In genomic region chr2:96156926-96157648, GRCh38 we compare ENCODE assay signal across 1 cellular context.
TF ChIP-seq lines count a peak whose summit lies in the region.

No MANE protein-coding gene starts in this region.

TF ChIP-seq in GM12878, 131 proteins besides CTCF, POLR2A, EP300 and RAD21 (continues in another document):
- no peak for TF ChIP-seq STAT1 (conservative IDR thresholded peaks at IDR 0.05)
- peak; percentile 35 for TF ChIP-seq IKZF1 (conservative IDR thresholded peaks at IDR 0.05)
- 0 out of 2 replicates have a peak, but pooled peaks have one; percentile 35 for TF ChIP-seq ZBED1 (IDR thresholded peaks at IDR 0.05; ENCODE audit: borderline replicate concordance)
- peak; percentile 69 for TF ChIP-seq RELA (IDR thresholded peaks at IDR 0.05; ENCODE audit: borderline replicate concordance, partially characterized antibody)
- TF ChIP-seq ESRRA (IDR thresholded peaks at IDR 0.05; ENCODE audit: low read length) = 0 out of 2 replicates have a peak, but pooled peaks have one; percentile 39
- peak; percentile 44; the same call in 1 of the 2 replicates for TF ChIP-seq PKNOX1 (IDR thresholded peaks at IDR 0.05)
- peak; percentile 18 for TF ChIP-seq SKIL (IDR thresholded peaks at IDR 0.05; ENCODE audit: low read depth, poor library complexity, severe bottlenecking)
- TF ChIP-seq ELK1 (IDR thresholded peaks at IDR 0.05; ENCODE audit: low read depth, low read length) = 0 out of 2 replicates have a peak, but pooled peaks have one; percentile 39
- peak; percentile 98 for TF ChIP-seq GATAD2B (conservative IDR thresholded peaks at IDR 0.05; ENCODE audit: low read depth)
- TF ChIP-seq POLR2AphosphoS2 (IDR thresholded peaks at IDR 0.05; ENCODE audit: low read depth, low read length) = 0 out of 2 replicates have a peak, but pooled peaks have one; percentile 48
- peak; percentile 51 for TF ChIP-seq SMARCA5 (IDR thresholded peaks at IDR 0.05)
- TF ChIP-seq RB1 (IDR thresholded peaks at IDR 0.05; ENCODE audit: borderline replicate concordance) = peak; percentile 100
- TF ChIP-seq BCL11A (IDR thresholded peaks at IDR 0.05; ENCODE audit: low read depth, low read length) = peak; percentile 78
- peak; percentile 97 for TF ChIP-seq CUX1 (IDR thresholded peaks at IDR 0.05; ENCODE audit: insufficient replicate concordance, low read depth, low read length)
- TF ChIP-seq ZNF207 (IDR thresholded peaks at IDR 0.05; ENCODE audit: borderline replicate concordance) = peak; percentile 59; the same call in 1 of the 2 replicates
- no peak for TF ChIP-seq PAX8 (IDR thresholded peaks at IDR 0.05)
- 0 out of 2 replicates have a peak, but pooled peaks have one; percentile 13 for TF ChIP-seq IRF4 (IDR thresholded peaks at IDR 0.05; ENCODE audit: low read depth, low read length)
- no peak for TF ChIP-seq KDM1A (IDR thresholded peaks at IDR 0.05; ENCODE audit: borderline replicate concordance)
- no peak for TF ChIP-seq KAT2A (conservative IDR thresholded peaks at IDR 0.05; ENCODE audit: control insufficient read depth, low read depth, low read length)
- TF ChIP-seq MXI1 (IDR thresholded peaks at IDR 0.05; ENCODE audit: low read depth, low read length) = no peak; the same call in 1 of the 2 replicates
- TF ChIP-seq HDGF (IDR thresholded peaks at IDR 0.05) = peak; percentile 83
- peak; percentile 59 for TF ChIP-seq CHD2 (IDR thresholded peaks at IDR 0.05; ENCODE audit: borderline replicate concordance, low read depth, low read length)
- TF ChIP-seq PRDM15 (CRISPR knock-in tag; IDR thresholded peaks at IDR 0.05) = 0 out of 2 replicates have a peak, but pooled peaks have one; percentile 41
- TF ChIP-seq BRCA1 (IDR thresholded peaks at IDR 0.05; ENCODE audit: low read depth, low read length) = no peak
- TF ChIP-seq PAX5 (IDR thresholded peaks at IDR 0.05; ENCODE audit: borderline replicate concordance, low read depth, low read length) = peak; percentile 53; the same call in 1 of the 2 replicates
- TF ChIP-seq STAT3 (IDR thresholded peaks at IDR 0.05; ENCODE audit: low read depth, low read length) = peak; percentile 23; the same call in 1 of the 2 replicates
- TF ChIP-seq RCOR1 (conservative IDR thresholded peaks at IDR 0.05; ENCODE audit: low read depth, low read length) = 0 out of 2 replicates have a peak, but pooled peaks have one; percentile 36
- peak; percentile 66 for TF ChIP-seq NBN (IDR thresholded peaks at IDR 0.05)
- TF ChIP-seq SREBF1 (IDR thresholded peaks at IDR 0.05; ENCODE audit: low read length) = no peak
- no peak; the same call in 1 of the 2 replicates for TF ChIP-seq ZNF687 (IDR thresholded peaks at IDR 0.05)
- no peak for TF ChIP-seq RBBP5 (conservative IDR thresholded peaks at IDR 0.05)
- TF ChIP-seq IKZF2 (IDR thresholded peaks at IDR 0.05) = peak; percentile 53 to 78; a peak in 3 of 4 replicates
- TF ChIP-seq DPF2 (IDR thresholded peaks at IDR 0.05) = peak; percentile 17; the same call in 1 of the 2 replicates
- 0 out of 2 replicates have a peak, but pooled peaks have one; percentile 6 for TF ChIP-seq HCFC1 (IDR thresholded peaks at IDR 0.05; ENCODE audit: low read length)
- TF ChIP-seq TCF12 (IDR thresholded peaks at IDR 0.05; ENCODE audit: low read depth, low read length) = peak; percentile 95
- peak; percentile 42 to 53; a peak in 2 of 4 replicates for TF ChIP-seq BHLHE40 (IDR thresholded peaks at IDR 0.05; ENCODE audit: borderline replicate concordance in 1 of 2, low read depth in 2 of 2, low read length in 1 of 2)
- peak; percentile 54 for TF ChIP-seq SMAD1 (IDR thresholded peaks at IDR 0.05; ENCODE audit: low read depth, partially characterized antibody)
- TF ChIP-seq SP1 (IDR thresholded peaks at IDR 0.05; ENCODE audit: low read depth, low read length) = no peak
- TF ChIP-seq BCL3 (IDR thresholded peaks at IDR 0.05; ENCODE audit: borderline replicate concordance, insufficient read depth, low read depth, low read length, poor library complexity, severe bottlenecking) = peak; percentile 81
- TF ChIP-seq NFYA (IDR thresholded peaks at IDR 0.05; ENCODE audit: borderline replicate concordance, low read depth, low read length) = no peak
- TF ChIP-seq KLF5 (IDR thresholded peaks at IDR 0.05; ENCODE audit: partially characterized antibody) = peak; percentile 27
- TF ChIP-seq BACH1 (IDR thresholded peaks at IDR 0.05; ENCODE audit: borderline replicate concordance) = peak; percentile 64; the same call in 1 of the 2 replicates
- TF ChIP-seq CREM (IDR thresholded peaks at IDR 0.05; ENCODE audit: low read depth) = no peak; the same call in 1 of the 2 replicates
- no peak for TF ChIP-seq SPI1 (IDR thresholded peaks at IDR 0.05; ENCODE audit: borderline replicate concordance, insufficient read depth, low read depth, low read length)
- peak; percentile 100 for TF ChIP-seq MEF2B (IDR thresholded peaks at IDR 0.05; ENCODE audit: partially characterized antibody, poor library complexity, severe bottlenecking)
